ENCODE assay signal across 8 cellular contexts in the genomic region with DNA sequence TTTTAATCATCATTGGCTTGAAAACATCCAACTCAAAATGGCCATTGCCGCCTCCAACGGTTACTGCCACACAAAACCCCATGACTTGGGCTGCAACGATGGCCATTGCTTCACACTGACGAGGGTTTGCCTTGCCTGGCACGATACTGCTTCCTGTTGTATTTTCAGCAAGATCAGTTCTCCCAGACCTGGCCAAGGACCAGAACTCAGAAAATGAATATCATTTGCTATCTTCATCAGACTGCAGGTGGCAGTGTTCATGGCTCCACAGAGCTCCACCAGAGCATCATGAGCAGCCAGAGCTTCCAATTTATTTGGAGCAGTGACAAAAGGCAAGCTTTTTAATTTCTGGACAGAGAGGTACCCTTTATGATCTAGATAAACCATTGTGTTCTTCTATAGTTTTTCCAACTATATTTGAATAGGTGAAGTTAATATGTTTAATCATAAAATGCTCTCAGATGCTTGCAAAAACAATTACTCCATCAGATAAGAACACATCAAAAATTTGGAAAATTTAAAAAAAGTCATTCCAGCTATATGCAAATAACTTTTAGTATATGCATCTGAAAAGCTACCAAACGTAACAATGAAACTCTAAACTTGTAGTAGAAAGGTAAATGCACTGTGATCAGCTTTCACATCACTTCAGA. TPM values are rescaled to one million over a fixed set of nuclear protein-coding genes. Genes with fewer than 3 reads are reported as not detected.
A peak's percentile ranks its signal among the peaks of the same experiment; 100 is the strongest.
DNase-seq lines count a peak whose midpoint lies in the region; ATAC-seq and TF ChIP-seq lines count a peak whose summit lies in the region.

No MANE protein-coding gene starts in this region.

- H3K4me1 Mint-ChIP-seq in neural crest cell, result peaks cover 23% of the 10 kb centered on the region

- POLR2A ChIA-PET in AG04450 (lab: Yijun Ruan, JAX), result interaction anchor here (0.5 to 0.6 kb wide), 2 partner anchors 11 kb away, joined by 4 read pairs; no protein-coding TSS in a partner anchor

- no peaks in the 10 kb centered on the region for H3K27me3 Mint-ChIP-seq in neural crest cell (ENCODE audit: low read depth)

- H3K4me3 Mint-ChIP-seq in neural crest cell, result peak overlapping the region; percentile 25

- H3K27me3 ChIP-seq in AG04450 (ENCODE audit: control insufficient read depth, insufficient read depth, low read length), result no peaks in the 10 kb centered on the region

- CTCF ChIA-PET in AG04450 (lab: Charles Lee), result interaction anchor here (0.5 to 3.7 kb wide), 23 partner anchors 10 to 471 kb away, joined by 3 to 44 read pairs (median 3); a partner anchor contains a TSS

- TF ChIP-seq CTCF in AG04450 (IDR thresholded peaks at IDR 0.05; ENCODE audit: low read depth, low read length) (peak; percentile 81), GM12872 (IDR thresholded peaks at IDR 0.05; ENCODE audit: insufficient read depth, low read depth, low read length) (peak; percentile 65), VCaP (conservative IDR thresholded peaks at IDR 0.05) (peak; percentile 85), fibroblast of pulmonary artery (IDR thresholded peaks at IDR 0.05; ENCODE audit: low read length, missing control alignments) (peak; percentile 73), neural crest cell (conservative IDR thresholded peaks at IDR 0.05) (peak; percentile 71)

- H3K9me3 Mint-ChIP-seq in neural crest cell, result no peaks in the 10 kb centered on the region

- H3K4me3 ChIP-seq in AG04450 (ENCODE audit: low read depth, low read length), result no peak overlapping the region
- H3K4me3 ChIP-seq in fibroblast of pulmonary artery (replicated peaks; ENCODE audit: low read depth, low read length), result no peak overlapping the region

- ATAC-seq in HG02798 (IDR thresholded peaks at IDR 0.05; ENCODE audit: poor library complexity, unreplicated experiment) (peak; percentile 83), HG03045 (IDR thresholded peaks at IDR 0.05; ENCODE audit: unreplicated experiment) (no peak)

- H3K27ac ChIP-seq in AG04450 (ENCODE audit: low read depth, low read length) (no peak overlapping the region), VCaP (peak overlapping the region; percentile 62)

- peaks cover 9% of the 10 kb centered on the region for H3K36me3 Mint-ChIP-seq in neural crest cell (ENCODE audit: low read depth)

- H3K27ac Mint-ChIP-seq in neural crest cell (ENCODE audit: unreplicated experiment), result no peak overlapping the region

- no peaks in the 10 kb centered on the region for H3K9me3 ChIP-seq in AG04450 (ENCODE audit: control insufficient read depth, insufficient read depth, low read length)

- DNase-seq in AG04450 (ENCODE audit: low read depth, low spot score), result peak; percentile 65
- DNase-seq in NCI-H2081 (lab: John Stamatoyannopoulos, UW), result peak; percentile 94 to 98
- peak; percentile 90 for DNase-seq in fibroblast of pulmonary artery (ENCODE audit: low read depth)
- DNase-seq in neural crest cell (ENCODE audit: low read depth, low spot score), result no peak

RNA-seq across cellular contexts. Expression of a gene that starts 10.4 kb away (rescaled TPM):
- polyA plus RNA-seq in AG04450 (2011; rRNA removed), result 8.0 and 10.0 TPM in 2 replicates
- polyA minus RNA-seq in AG04450 (2011; rRNA and poly(A)+ RNA removed), result 4.6 TPM in 2 replicates
- total RNA-seq in neural crest cell, result 14.3 and 16.1 TPM in 2 replicates

RNA-seq across cellular contexts. Expression of a gene that starts 13.0 kb away (rescaled TPM):
- not detected in 2 replicates for polyA plus RNA-seq in AG04450 (2011; rRNA removed)
- polyA minus RNA-seq in AG04450 (2011; rRNA and poly(A)+ RNA removed), result not detected in 2 replicates
- total RNA-seq in neural crest cell, result 0.36 and 1.3 TPM in 2 replicates

RNA-seq across cellular contexts. Expression of a gene that starts 45.6 kb away (rescaled TPM):
- 0.74 and 1.2 TPM in 2 replicates for polyA plus RNA-seq in AG04450 (2011; rRNA removed)
- polyA minus RNA-seq in AG04450 (2011; rRNA and poly(A)+ RNA removed), result 0.32 and 0.48 TPM in 2 replicates
- 7.7 and 8.7 TPM in 2 replicates for total RNA-seq in neural crest cell
